ENCODE assay signal across 1 cellular context in the genomic region with DNA sequence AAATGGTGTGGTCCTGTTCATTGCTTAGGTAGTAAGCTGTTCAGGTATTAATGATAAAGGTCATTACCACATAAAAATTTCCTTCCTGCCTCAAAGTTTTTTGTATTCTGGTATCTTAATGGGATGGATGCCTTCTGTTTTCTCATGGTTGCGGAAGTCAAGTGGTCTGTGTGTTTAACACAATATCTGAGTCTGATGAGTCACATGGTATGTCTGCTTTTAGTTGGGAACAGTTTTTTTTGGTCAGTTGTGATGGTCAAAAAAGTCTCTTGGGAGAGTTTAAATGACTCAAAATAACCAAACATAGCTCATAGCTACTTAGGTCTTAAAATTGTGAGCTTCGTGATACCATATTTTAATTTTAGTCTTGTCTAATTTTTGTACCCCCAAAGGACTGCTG.
TF ChIP-seq lines count a peak whose summit lies in the region.

No MANE protein-coding gene starts in this region.

TF ChIP-seq in GM12878, 131 proteins besides CTCF, POLR2A, EP300 and RAD21 (continued from another document):
- TF ChIP-seq, protein P1, sequence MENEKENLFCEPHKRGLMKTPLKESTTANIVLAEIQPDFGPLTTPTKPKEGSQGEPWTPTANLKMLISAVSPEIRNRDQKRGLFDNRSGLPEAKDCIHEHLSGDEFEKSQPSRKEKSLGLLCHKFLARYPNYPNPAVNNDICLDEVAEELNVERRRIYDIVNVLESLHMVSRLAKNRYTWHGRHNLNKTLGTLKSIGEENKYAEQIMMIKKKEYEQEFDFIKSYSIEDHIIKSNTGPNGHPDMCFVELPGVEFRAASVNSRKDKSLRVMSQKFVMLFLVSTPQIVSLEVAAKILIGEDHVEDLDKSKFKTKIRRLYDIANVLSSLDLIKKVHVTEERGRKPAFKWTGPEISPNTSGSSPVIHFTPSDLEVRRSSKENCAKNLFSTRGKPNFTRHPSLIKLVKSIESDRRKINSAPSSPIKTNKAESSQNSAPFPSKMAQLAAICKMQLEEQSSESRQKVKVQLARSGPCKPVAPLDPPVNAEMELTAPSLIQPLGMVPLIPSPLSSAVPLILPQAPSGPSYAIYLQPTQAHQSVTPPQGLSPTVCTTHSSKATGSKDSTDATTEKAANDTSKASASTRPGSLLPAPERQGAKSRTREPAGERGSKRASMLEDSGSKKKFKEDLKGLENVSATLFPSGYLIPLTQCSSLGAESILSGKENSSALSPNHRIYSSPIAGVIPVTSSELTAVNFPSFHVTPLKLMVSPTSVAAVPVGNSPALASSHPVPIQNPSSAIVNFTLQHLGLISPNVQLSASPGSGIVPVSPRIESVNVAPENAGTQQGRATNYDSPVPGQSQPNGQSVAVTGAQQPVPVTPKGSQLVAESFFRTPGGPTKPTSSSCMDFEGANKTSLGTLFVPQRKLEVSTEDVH (IDR thresholded peaks at IDR 0.05; ENCODE audit: low read depth, partially characterized antibody), result no peak
- TF ChIP-seq TARDBP (IDR thresholded peaks at IDR 0.05; ENCODE audit: borderline replicate concordance) (no peak), EGR1 (IDR thresholded peaks at IDR 0.05; ENCODE audit: borderline replicate concordance in 1 of 2, low read depth in 2 of 2, low read length in 2 of 2) (no peak), STAT1 (conservative IDR thresholded peaks at IDR 0.05) (no peak), KLF5 (IDR thresholded peaks at IDR 0.05; ENCODE audit: partially characterized antibody) (no peak), WRNIP1 (IDR thresholded peaks at IDR 0.05; ENCODE audit: borderline replicate concordance, low read depth, low read length) (no peak), NBN (IDR thresholded peaks at IDR 0.05) (no peak; the same call in 1 of the 2 replicates), JUNB (IDR thresholded peaks at IDR 0.05) (peak; percentile 79), ZNF24 (IDR thresholded peaks at IDR 0.05) (no peak), BMI1 (IDR thresholded peaks at IDR 0.05; ENCODE audit: borderline replicate concordance) (peak; percentile 56; the same call in 1 of the 2 replicates), SMARCA5 (IDR thresholded peaks at IDR 0.05) (no peak), HCFC1 (IDR thresholded peaks at IDR 0.05; ENCODE audit: low read length) (no peak), SREBF2 (IDR thresholded peaks at IDR 0.05; ENCODE audit: low read length) (no peak)
- TF ChIP-seq, protein P2, sequence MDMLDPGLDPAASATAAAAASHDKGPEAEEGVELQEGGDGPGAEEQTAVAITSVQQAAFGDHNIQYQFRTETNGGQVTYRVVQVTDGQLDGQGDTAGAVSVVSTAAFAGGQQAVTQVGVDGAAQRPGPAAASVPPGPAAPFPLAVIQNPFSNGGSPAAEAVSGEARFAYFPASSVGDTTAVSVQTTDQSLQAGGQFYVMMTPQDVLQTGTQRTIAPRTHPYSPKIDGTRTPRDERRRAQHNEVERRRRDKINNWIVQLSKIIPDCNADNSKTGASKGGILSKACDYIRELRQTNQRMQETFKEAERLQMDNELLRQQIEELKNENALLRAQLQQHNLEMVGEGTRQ (IDR thresholded peaks at IDR 0.05; ENCODE audit: borderline replicate concordance, low read depth, low read length), result peak; percentile 38; the same call in 1 of the 2 replicates
- TF ChIP-seq, protein P3, sequence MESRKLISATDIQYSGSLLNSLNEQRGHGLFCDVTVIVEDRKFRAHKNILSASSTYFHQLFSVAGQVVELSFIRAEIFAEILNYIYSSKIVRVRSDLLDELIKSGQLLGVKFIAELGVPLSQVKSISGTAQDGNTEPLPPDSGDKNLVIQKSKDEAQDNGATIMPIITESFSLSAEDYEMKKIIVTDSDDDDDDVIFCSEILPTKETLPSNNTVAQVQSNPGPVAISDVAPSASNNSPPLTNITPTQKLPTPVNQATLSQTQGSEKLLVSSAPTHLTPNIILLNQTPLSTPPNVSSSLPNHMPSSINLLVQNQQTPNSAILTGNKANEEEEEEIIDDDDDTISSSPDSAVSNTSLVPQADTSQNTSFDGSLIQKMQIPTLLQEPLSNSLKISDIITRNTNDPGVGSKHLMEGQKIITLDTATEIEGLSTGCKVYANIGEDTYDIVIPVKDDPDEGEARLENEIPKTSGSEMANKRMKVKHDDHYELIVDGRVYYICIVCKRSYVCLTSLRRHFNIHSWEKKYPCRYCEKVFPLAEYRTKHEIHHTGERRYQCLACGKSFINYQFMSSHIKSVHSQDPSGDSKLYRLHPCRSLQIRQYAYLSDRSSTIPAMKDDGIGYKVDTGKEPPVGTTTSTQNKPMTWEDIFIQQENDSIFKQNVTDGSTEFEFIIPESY (IDR thresholded peaks at IDR 0.05), result no peak
- TF ChIP-seq, protein P4, sequence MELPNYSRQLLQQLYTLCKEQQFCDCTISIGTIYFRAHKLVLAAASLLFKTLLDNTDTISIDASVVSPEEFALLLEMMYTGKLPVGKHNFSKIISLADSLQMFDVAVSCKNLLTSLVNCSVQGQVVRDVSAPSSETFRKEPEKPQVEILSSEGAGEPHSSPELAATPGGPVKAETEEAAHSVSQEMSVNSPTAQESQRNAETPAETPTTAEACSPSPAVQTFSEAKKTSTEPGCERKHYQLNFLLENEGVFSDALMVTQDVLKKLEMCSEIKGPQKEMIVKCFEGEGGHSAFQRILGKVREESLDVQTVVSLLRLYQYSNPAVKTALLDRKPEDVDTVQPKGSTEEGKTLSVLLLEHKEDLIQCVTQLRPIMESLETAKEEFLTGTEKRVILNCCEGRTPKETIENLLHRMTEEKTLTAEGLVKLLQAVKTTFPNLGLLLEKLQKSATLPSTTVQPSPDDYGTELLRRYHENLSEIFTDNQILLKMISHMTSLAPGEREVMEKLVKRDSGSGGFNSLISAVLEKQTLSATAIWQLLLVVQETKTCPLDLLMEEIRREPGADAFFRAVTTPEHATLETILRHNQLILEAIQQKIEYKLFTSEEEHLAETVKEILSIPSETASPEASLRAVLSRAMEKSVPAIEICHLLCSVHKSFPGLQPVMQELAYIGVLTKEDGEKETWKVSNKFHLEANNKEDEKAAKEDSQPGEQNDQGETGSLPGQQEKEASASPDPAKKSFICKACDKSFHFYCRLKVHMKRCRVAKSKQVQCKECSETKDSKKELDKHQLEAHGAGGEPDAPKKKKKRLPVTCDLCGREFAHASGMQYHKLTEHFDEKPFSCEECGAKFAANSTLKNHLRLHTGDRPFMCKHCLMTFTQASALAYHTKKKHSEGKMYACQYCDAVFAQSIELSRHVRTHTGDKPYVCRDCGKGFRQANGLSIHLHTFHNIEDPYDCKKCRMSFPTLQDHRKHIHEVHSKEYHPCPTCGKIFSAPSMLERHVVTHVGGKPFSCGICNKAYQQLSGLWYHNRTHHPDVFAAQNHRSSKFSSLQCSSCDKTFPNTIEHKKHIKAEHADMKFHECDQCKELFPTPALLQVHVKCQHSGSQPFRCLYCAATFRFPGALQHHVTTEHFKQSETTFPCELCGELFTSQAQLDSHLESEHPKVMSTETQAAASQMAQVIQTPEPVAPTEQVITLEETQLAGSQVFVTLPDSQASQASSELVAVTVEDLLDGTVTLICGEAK (IDR thresholded peaks at IDR 0.05; ENCODE audit: borderline replicate concordance), result peak; percentile 28; the same call in 1 of the 2 replicates
